ENCODE assay signal across 10 cellular contexts in genomic region chr12:109944975-109945374, GRCh38. TPM values are rescaled to one million over a fixed set of nuclear protein-coding genes. Genes with fewer than 3 reads are reported as not detected.
A peak's percentile ranks its signal among the peaks of the same experiment; 100 is the strongest.
DNase-seq lines count a peak whose midpoint lies in the region; ATAC-seq and TF ChIP-seq lines count a peak whose summit lies in the region.
"Had no signal": no experiment of that assay in that cellular context is flagged by ENCODE, and none has a peak within 500 bp of the region (broad histone marks: within the 10 kb centered on the region; RNA-seq: fewer than 3 reads in every experiment).

No MANE protein-coding gene starts in this region.

- no peak for DNase-seq in activated CD4-positive, alpha-beta T cell treated with anti-CD3 and anti-CD28 coated beads for 36 hours
- no peak for DNase-seq in activated CD4-positive, alpha-beta T cell treated with anti-CD3 and anti-CD28 coated beads, Interleukin-2, amount 50 U/mL, for 48 hours
- peak in 2 of 3 donors; percentile 61 to 68 for DNase-seq in right lobe of liver
- peak; percentile 64 to 69 for DNase-seq in thyroid gland
- no peak for DNase-seq in activated CD4-positive, CD25-positive, alpha-beta regulatory T cell treated with anti-CD3 and anti-CD28 coated beads, Interleukin-2, amount 50 U/mL, for 72 hours
- DNase-seq: 8988T, NCI-H1694 treated with DMSO at 0.1 percent for 48 hours had no signal

- no peaks in the 10 kb centered on the region for H3K9me3 Mint-ChIP-seq in activated CD4-positive, alpha-beta T cell treated with anti-CD3 and anti-CD28 coated beads for 36 hours (ENCODE audit: low read depth)

- H3K4me3 ChIP-seq in right lobe of liver (peak overlapping the region in 1 of 3 donors; percentile 10), thyroid gland (replicated peaks in 1 of 3) (no peak overlapping the region)

- H3K4me1 ChIP-seq in right lobe of liver (peaks cover 0 to 52% (median 19%) of the 10 kb centered on the region in 4 donors), thyroid gland (peaks cover 66% of the 10 kb centered on the region in 2 donors)

- POLR2A ChIA-PET in activated CD4-positive, alpha-beta T cell treated with anti-CD3 and anti-CD28 coated beads for 36 hours (lab: Charles Lee) = no interaction called here

- ATAC-seq in activated CD4-positive, alpha-beta T cell treated with anti-CD3 and anti-CD28 coated beads for 36 hours = no peak
- peak; percentile 35 for ATAC-seq in esophagus mucosa
- ATAC-seq in right lobe of liver = peak; percentile 65 to 84 (median 69)
- no peak for ATAC-seq in HG02885 (IDR thresholded peaks at IDR 0.05; ENCODE audit: poor library complexity, unreplicated experiment)
- no peak for ATAC-seq in HG03571 (IDR thresholded peaks at IDR 0.05; ENCODE audit: unreplicated experiment)

- H3K36me3 ChIP-seq in right lobe of liver (peaks cover 0 to 9% (median under 1%) of the 10 kb centered on the region in 4 donors), thyroid gland (no peaks in the 10 kb centered on the region)

- CTCF ChIA-PET in activated CD4-positive, alpha-beta T cell treated with anti-CD3 and anti-CD28 coated beads for 36 hours (lab: Charles Lee) = interaction anchor here (1.0 to 1.2 kb wide), 2 partner anchors 11 to 92 kb away, joined by 5 to 7 read pairs; no protein-coding TSS in a partner anchor

- H3K4me1 Mint-ChIP-seq in activated CD4-positive, alpha-beta T cell treated with anti-CD3 and anti-CD28 coated beads for 36 hours = peaks cover 28% of the 10 kb centered on the region

- peak overlapping the region; percentile 14 for H3K27ac Mint-ChIP-seq in activated CD4-positive, alpha-beta T cell treated with anti-CD3 and anti-CD28 coated beads for 36 hours

- intact Hi-C loops in activated CD4-positive, alpha-beta T cell treated with anti-CD3 and anti-CD28 coated beads for 36 hours (cut with DNase I, micrococcal nuclease) = no loop called here
- intact Hi-C loops in right lobe of liver (cut with DNase I) = no loop called here
- intact Hi-C loops in thyroid gland (cut with DNase I) = no loop called here

- no peaks in the 10 kb centered on the region for H3K27me3 ChIP-seq in right lobe of liver
- no peaks in the 10 kb centered on the region for H3K27me3 ChIP-seq in thyroid gland

- WGBS in right lobe of liver (ENCODE audit: insufficient coverage, low coverage, low lambda C conversion rate, missing lambda C conversion rate) = 12% methylated on average over 11 of the region's 13 CpGs
- 18 to 25% methylated on average over 13 of the region's 13 CpGs for WGBS in thyroid gland, 2 donors

- peak in 1 of 4 donors; percentile 25 for TF ChIP-seq CTCF in right lobe of liver (IDR thresholded peaks at IDR 0.05)
- TF ChIP-seq CTCF in thyroid gland (IDR thresholded peaks at IDR 0.05) = no peak

- H3K9me3 ChIP-seq in right lobe of liver (no peaks in the 10 kb centered on the region), thyroid gland (no peaks in the 10 kb centered on the region)

- H3K27me3 Mint-ChIP-seq in activated CD4-positive, alpha-beta T cell treated with anti-CD3 and anti-CD28 coated beads for 36 hours = no peaks in the 10 kb centered on the region

- no peak overlapping the region for H3K4me3 Mint-ChIP-seq in activated CD4-positive, alpha-beta T cell treated with anti-CD3 and anti-CD28 coated beads for 36 hours

- no peak for TF ChIP-seq POLR2A in right lobe of liver (IDR thresholded peaks at IDR 0.05)
- TF ChIP-seq POLR2A in thyroid gland (IDR thresholded peaks at IDR 0.05) = peak in 1 of 2 donors; percentile 48

- H3K27ac ChIP-seq in right lobe of liver (peak overlapping the region in 2 of 3 donors; percentile 25 to 35), thyroid gland (peak overlapping the region; percentile 76 to 90 (median 87))

- peaks cover 32% of the 10 kb centered on the region for H3K36me3 Mint-ChIP-seq in activated CD4-positive, alpha-beta T cell treated with anti-CD3 and anti-CD28 coated beads for 36 hours (ENCODE audit: low read depth)

RNA-seq across cellular contexts. Expression of gene TCHP, which starts 44.9 kb away (rescaled TPM):
- total RNA-seq in activated CD4-positive, alpha-beta T cell treated with anti-CD3 and anti-CD28 coated beads for 36 hours = 10 to 100 TPM; 15.1 to 16.1 TPM
- total RNA-seq in esophagus mucosa (13.1 TPM), right lobe of liver (1 to 10 TPM; 4.9 to 8.8 (median 6.8) TPM), thyroid gland (10 to 100 TPM; 16.4 to 25.8 (median 24.3) TPM)

RNA-seq across cellular contexts. Expression of gene GIT2, which starts 51.2 kb away (rescaled TPM):
- 10 to 100 TPM; 50.2 to 58.2 TPM for total RNA-seq in activated CD4-positive, alpha-beta T cell treated with anti-CD3 and anti-CD28 coated beads for 36 hours
- 16.3 TPM for total RNA-seq in esophagus mucosa
- 10 to 100 TPM; 13.3 to 24.8 (median 16.8) TPM for total RNA-seq in right lobe of liver
- total RNA-seq in thyroid gland = 10 to 100 TPM; 54.4 to 69.4 (median 60.1) TPM

RNA-seq across cellular contexts. Expression of gene ANKRD13A, which starts 54.3 kb away (rescaled TPM):
- total RNA-seq in activated CD4-positive, alpha-beta T cell treated with anti-CD3 and anti-CD28 coated beads for 36 hours = 10 to 100 TPM; 38.2 to 39.8 TPM
- total RNA-seq in esophagus mucosa (31.8 TPM), right lobe of liver (10 to 100 TPM; 14.4 to 33.7 (median 24.6) TPM), thyroid gland (100 to 1,000 TPM; 125 to 167 (median 137) TPM)

Comparison
In these comparisons a context has a peak if more than half of its experiments do, and no peak if none do; other contexts are left out.
1. ATAC-seq: peak in esophagus mucosa (single experiment) and right lobe of liver (4 of 4); none in activated CD4-positive, alpha-beta T cell treated with anti-CD3 and anti-CD28 coated beads for 36 hours (single experiment), HG02885 (single experiment) and HG03571 (single experiment).
2. DNase-seq: peak in right lobe of liver (2 of 3) and thyroid gland (2 of 2); none in activated CD4-positive, alpha-beta T cell treated with anti-CD3 and anti-CD28 coated beads for 36 hours (single experiment), activated CD4-positive, alpha-beta T cell treated with anti-CD3 and anti-CD28 coated beads, Interleukin-2, amount 50 U/mL, for 48 hours (0 of 2) and activated CD4-positive, CD25-positive, alpha-beta regulatory T cell treated with anti-CD3 and anti-CD28 coated beads, Interleukin-2, amount 50 U/mL, for 72 hours (single experiment).